ENCODE assay signal across 8 cellular contexts in the genomic region with DNA sequence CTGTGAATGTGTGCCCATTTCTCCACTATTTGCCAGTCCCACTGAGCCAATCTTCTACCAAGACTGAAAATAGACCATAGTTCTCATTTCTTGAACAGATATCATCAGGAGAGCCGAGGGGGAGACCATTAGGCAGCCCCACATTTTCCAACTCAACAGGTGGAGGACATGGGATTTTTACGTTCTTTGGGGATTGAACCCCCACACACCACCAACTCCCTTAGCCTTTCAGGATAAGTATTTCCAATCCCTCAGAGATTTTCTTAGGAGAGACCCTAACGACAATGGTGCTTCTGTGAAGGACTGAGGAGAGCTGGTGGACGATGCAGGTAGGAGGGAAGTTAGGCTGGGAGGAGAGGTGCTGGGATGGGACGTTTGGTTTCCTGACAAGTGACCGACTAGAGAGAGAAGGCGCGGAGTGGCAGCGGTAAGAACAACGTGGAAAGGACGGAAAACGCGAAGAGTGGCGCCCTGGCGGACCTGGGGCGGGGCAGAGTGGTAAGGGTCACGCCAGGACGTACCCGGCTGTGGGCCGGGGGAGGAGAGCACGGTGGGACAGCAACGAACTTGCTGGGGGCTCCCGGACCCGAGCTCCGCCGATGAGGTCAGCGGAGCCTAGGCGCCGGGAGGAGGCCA. TPM values are rescaled to one million over a fixed set of nuclear protein-coding genes. Genes with fewer than 3 reads are reported as not detected.
A peak's percentile ranks its signal among the peaks of the same experiment; 100 is the strongest.
DNase-seq lines count a peak whose midpoint lies in the region; ATAC-seq lines count a peak whose summit lies in the region.

No MANE protein-coding gene starts in this region.

- H3K4me3 ChIP-seq in mesenchymal stem cell (ENCODE audit: insufficient read depth in 1 of 2, low read depth in 1 of 2, low read length in 2 of 2), result peak overlapping the region; percentile 71 to 78
- H3K4me3 ChIP-seq in urinary bladder (ENCODE audit: low read depth, low read length), result peak overlapping the region; percentile 74

- H3K9ac ChIP-seq in mesenchymal stem cell (ENCODE audit: low read length), result peak overlapping the region; percentile 77

- H3K4ac ChIP-seq in mesenchymal stem cell (ENCODE audit: low read depth in 1 of 2, low read length in 2 of 2), result peak overlapping the region; percentile 71 to 91

- H3K4me1 ChIP-seq in mesenchymal stem cell (ENCODE audit: control insufficient read depth, insufficient read depth, low read depth, low read length) (peaks cover 20% of the 10 kb centered on the region), urinary bladder (ENCODE audit: insufficient read depth) (no peaks in the 10 kb centered on the region)

- H3K36me3 ChIP-seq in mesenchymal stem cell (ENCODE audit: control insufficient read depth in 1 of 2, insufficient read depth in 2 of 2, low read depth in 1 of 2, low read length in 2 of 2) (peaks cover 0 to 2% of the 10 kb centered on the region in 2 experiments), urinary bladder (ENCODE audit: insufficient read depth) (no peaks in the 10 kb centered on the region)

- no peaks in the 10 kb centered on the region for H3K27me3 ChIP-seq in mesenchymal stem cell (ENCODE audit: control insufficient read depth in 1 of 2, insufficient read depth in 1 of 2, low read length in 2 of 2)

- H3K27ac ChIP-seq in caudate nucleus (ENCODE audit: low read depth, low read length), result peak overlapping the region; percentile 67
- no peak overlapping the region for H3K27ac ChIP-seq in mesenchymal stem cell (ENCODE audit: low read length, poor library complexity, severe bottlenecking)
- H3K27ac ChIP-seq in urinary bladder (ENCODE audit: low read depth), result no peak overlapping the region

- peaks cover 2% of the 10 kb centered on the region for H3K79me1 ChIP-seq in mesenchymal stem cell (replicated peaks; ENCODE audit: low read length, poor library complexity, severe bottlenecking)

- H3K23ac ChIP-seq in mesenchymal stem cell (ENCODE audit: low read length in 2 of 2), result no peak overlapping the region

- no peak for ATAC-seq in HG03521 (IDR thresholded peaks at IDR 0.05; ENCODE audit: unreplicated experiment)

- H3K14ac ChIP-seq in mesenchymal stem cell (ENCODE audit: low read length in 2 of 2), result peak overlapping the region in 1 of 2 experiments; percentile 78

- peak overlapping the region; percentile 99 for H4K8ac ChIP-seq in mesenchymal stem cell (ENCODE audit: low read length)

- no peaks in the 10 kb centered on the region for H3K9me3 Mint-ChIP-seq in activated naive CD4-positive, alpha-beta T cell treated with anti-CD3 and anti-CD28 coated beads, Interleukin-2, amount 50 U/mL, for 24 hours

- H2BK120ac ChIP-seq in mesenchymal stem cell (ENCODE audit: low read depth, low read length), result peak overlapping the region; percentile 95

- peaks cover 15% of the 10 kb centered on the region for H3K4me1 Mint-ChIP-seq in activated naive CD4-positive, alpha-beta T cell treated with anti-CD3 and anti-CD28 coated beads, Interleukin-2, amount 50 U/mL, for 24 hours

- peak overlapping the region; percentile 66 for H2AFZ ChIP-seq in mesenchymal stem cell (ENCODE audit: low read depth, low read length)

- 8% methylated on average over 25 of the region's 29 CpGs for WGBS in mesenchymal stem cell
- WGBS in urinary bladder, result 6% methylated on average over 29 of the region's 29 CpGs

- no peak for DNase-seq in activated naive CD4-positive, alpha-beta T cell treated with Interleukin-2 at 50 U/mL for 16 hours
- peak in 7 of 61 donors; percentile 26 to 64 (median 41) for DNase-seq in caudate nucleus (lab: John Stamatoyannopoulos, UW)
- DNase-seq in mesenchymal stem cell, result no peak
- DNase-seq in foreskin melanocyte, result no peak
- DNase-seq in medulla oblongata (ENCODE audit: extremely low spot score), result no peak

- peak overlapping the region; percentile 94 for H4K91ac ChIP-seq in mesenchymal stem cell (ENCODE audit: low read length)

- H2BK12ac ChIP-seq in mesenchymal stem cell (ENCODE audit: low read length in 2 of 2), result peak overlapping the region; percentile 52 to 84

- no peak overlapping the region for H2BK5ac ChIP-seq in mesenchymal stem cell (ENCODE audit: low read depth, low read length, poor library complexity, severe bottlenecking)

- H3K27ac Mint-ChIP-seq in activated naive CD4-positive, alpha-beta T cell treated with anti-CD3 and anti-CD28 coated beads, Interleukin-2, amount 50 U/mL, for 24 hours, result peak overlapping the region; percentile 8

- no peak overlapping the region for H2AK5ac ChIP-seq in mesenchymal stem cell (ENCODE audit: low read length, severe bottlenecking)

- H3K36me3 Mint-ChIP-seq in activated naive CD4-positive, alpha-beta T cell treated with anti-CD3 and anti-CD28 coated beads, Interleukin-2, amount 50 U/mL, for 24 hours, result no peaks in the 10 kb centered on the region

- H3K4me3 Mint-ChIP-seq in activated naive CD4-positive, alpha-beta T cell treated with anti-CD3 and anti-CD28 coated beads, Interleukin-2, amount 50 U/mL, for 24 hours, result peak overlapping the region; percentile 77

- peak overlapping the region; percentile 26 for H2BK15ac ChIP-seq in mesenchymal stem cell (ENCODE audit: low read depth, poor library complexity, severe bottlenecking)

- H3K4me2 ChIP-seq in mesenchymal stem cell (ENCODE audit: low read length, poor library complexity, severe bottlenecking), result peak overlapping the region; percentile 97

- peaks cover 38% of the 10 kb centered on the region for H3K27me3 Mint-ChIP-seq in activated naive CD4-positive, alpha-beta T cell treated with anti-CD3 and anti-CD28 coated beads, Interleukin-2, amount 50 U/mL, for 24 hours

- peak overlapping the region; percentile 86 to 95 for H3K18ac ChIP-seq in mesenchymal stem cell (ENCODE audit: low read depth in 1 of 2, low read length in 2 of 2)

- H3K9me3 ChIP-seq in mesenchymal stem cell (ENCODE audit: control insufficient read depth, low read length), result no peaks in the 10 kb centered on the region

RNA-seq across cellular contexts. Expression of a gene that starts 0.7 kb away (rescaled TPM):
- 12.6 TPM for polyA plus RNA-seq in mesenchymal stem cell (2013, experiment 1 of 2)
- 11.9 TPM for polyA plus RNA-seq in mesenchymal stem cell (2013, experiment 2 of 2)
- 23.4 TPM for total RNA-seq in urinary bladder
- polyA plus RNA-seq in urinary bladder, result 3.2 TPM
